ENCODE assay signal across 8 cellular contexts in genomic region chr7:70856889-70857511, GRCh38.
DNase-seq lines count a peak whose midpoint lies in the region; ATAC-seq lines count a peak whose summit lies in the region.

No MANE protein-coding gene starts in this region.

- no peak for ATAC-seq in aorta (ENCODE audit: low FRiP score)
- no peak for ATAC-seq in GM18867 (IDR thresholded peaks at IDR 0.05; ENCODE audit: unreplicated experiment)

- H3K27ac ChIP-seq in aorta (ENCODE audit: low read depth in 1 of 2, low read length in 2 of 2): no peak overlapping the region

- H3K9me3 ChIP-seq in aorta (ENCODE audit: control insufficient read depth, low read length): peaks cover 7% of the 10 kb centered on the region

- H3K4me1 ChIP-seq in aorta (ENCODE audit: control insufficient read depth in 1 of 2, insufficient read depth in 2 of 2, low read length in 2 of 2): no peaks in the 10 kb centered on the region

- intact Hi-C loops in head of caudate nucleus (cut with DNase I): loop anchor here (5.0 kb wide), 1 partner anchor 875 kb away; no protein-coding TSS in a partner anchor
- intact Hi-C loops in posterior vena cava (cut with DNase I): loop anchor here (2.0 to 10.0 kb wide), 3 partner anchors 278 to 876 kb away; partner anchors contain the start of gene GALNT17 (in 1 of the 2)
- intact Hi-C loops in aorta (cut with DNase I): loop anchor here (1.0 to 10.0 kb wide), 3 partner anchors 368 to 878 kb away; no protein-coding TSS in a partner anchor

- WGBS in aorta, 2 donors: 9 to 10% methylated on average over 4 of the region's 4 CpGs

- no peaks in the 10 kb centered on the region for H3K36me3 ChIP-seq in aorta (ENCODE audit: control insufficient read depth in 1 of 2, insufficient read depth in 2 of 2, low read length in 1 of 2)

- H3K4me3 ChIP-seq in aorta (ENCODE audit: low read length in 2 of 2): no peak overlapping the region

- peaks cover 0 to 2% of the 10 kb centered on the region in 2 donors for H3K27me3 ChIP-seq in aorta (ENCODE audit: control insufficient read depth in 1 of 2, insufficient read depth in 2 of 2, low read length in 1 of 2)

- DNase-seq in DMS153 treated with DMSO at 0.1 percent for 48 hours (lab: John Stamatoyannopoulos, UW; ENCODE audit: unreplicated experiment) (peak; percentile 26), KBM-7 (peak; percentile 60), RPMI8226 (peak; percentile 78), head of caudate nucleus (peak; percentile 48 to 93 (median 86)), posterior vena cava (ENCODE audit: low spot score) (peak; percentile 89), aorta (peak; percentile 57 to 91)
- peak; percentile 3 to 28 (median 24) for DNase-seq in activated naive CD4-positive, alpha-beta T cell (lab: John Stamatoyannopoulos, UW)

- in situ Hi-C loops in KBM-7 (cut with MboI; ENCODE audit: low pct_unique_long_range_greater_than_20kb, low sequenced_read_pairs): loop anchor here (25.0 kb wide), 1 partner anchor 880 kb away; no protein-coding TSS in a partner anchor

Comparison
In these comparisons a context has a peak if more than half of its experiments do, and no peak if none do; other contexts are left out.
1. DNase-seq: peak in every context shown above with its lines; median percentile 89 in posterior vena cava; 86 in head of caudate nucleus; 78 in RPMI8226; 74 in aorta; 60 in KBM-7; 26 in DMS153 treated with DMSO at 0.1 percent for 48 hours; 24 in activated naive CD4-positive, alpha-beta T cell.